18 cellular contexts compared by ENCODE assay signal in the genomic region with DNA sequence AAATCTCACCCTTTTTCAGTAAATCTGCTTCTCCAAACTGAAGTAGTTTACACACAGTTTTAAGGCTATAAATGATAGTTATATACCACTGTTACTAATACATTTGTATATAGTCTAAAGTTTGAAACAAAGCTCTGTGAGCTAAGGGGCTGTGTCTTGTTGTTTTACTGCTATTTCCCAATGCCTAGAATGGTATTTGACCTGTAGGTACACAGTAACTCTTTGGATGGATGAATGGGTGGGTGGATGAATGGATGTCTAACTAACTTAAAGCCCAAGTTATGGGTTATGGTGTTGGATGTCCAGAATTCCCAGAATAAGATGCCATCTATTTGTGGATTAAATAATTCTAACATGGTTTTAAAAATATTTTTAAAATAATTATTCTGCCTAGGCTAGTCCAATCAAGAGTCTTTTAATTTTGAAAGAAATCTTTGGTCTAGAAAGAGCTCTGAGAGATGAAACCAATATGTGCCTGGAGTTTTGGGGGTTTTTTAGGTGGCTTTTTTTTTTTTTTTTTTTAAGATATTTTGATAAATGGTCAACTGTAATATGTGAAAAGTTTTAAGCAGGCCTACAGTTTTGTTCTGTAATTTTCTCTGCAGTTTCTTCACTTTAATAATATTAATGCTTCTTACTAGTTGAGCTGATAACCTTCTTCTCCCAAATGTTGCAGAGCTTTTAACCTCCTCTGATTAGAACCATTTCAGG. TPM values are rescaled to one million over a fixed set of nuclear protein-coding genes. Genes with fewer than 3 reads are reported as not detected.
"Had no signal": no experiment of that assay in that cellular context is flagged by ENCODE, and none has a peak within 500 bp of the region (broad histone marks: within the 10 kb centered on the region; RNA-seq: fewer than 3 reads in every experiment).

No MANE protein-coding gene starts in this region.

- H3K27me3 ChIP-seq: gastroesophageal sphincter, neural progenitor cell, spleen had no signal

- H3K79me2 ChIP-seq: parathyroid adenoma had no signal

- H2AFZ ChIP-seq: neural progenitor cell, parathyroid adenoma had no signal

- ATAC-seq: activated CD4-positive, alpha-beta T cell treated with anti-CD3 and anti-CD28 coated beads for 36 hours; activated CD8-positive, alpha-beta T cell treated with anti-CD3 and anti-CD28 coated beads, Interleukin-2, amount 10 ng/mL, durations not matched to agents 7 days and 5 days; gastroesophageal sphincter had no signal

- H3K9ac ChIP-seq: neural progenitor cell, parathyroid adenoma had no signal

- H3K4me3 Mint-ChIP-seq: activated CD4-positive, alpha-beta T cell treated with anti-CD3 and anti-CD28 coated beads for 36 hours; activated CD8-positive, alpha-beta T cell treated with anti-CD3 and anti-CD28 coated beads, Interleukin-2, amount 10 ng/mL, durations not matched to agents 7 days and 5 days; activated T-helper 1 cell treated with anti-CD3 and anti-CD28 coated beads, Interleukin-12 subunit alpha, Interleukin-12 subunit beta, Interleukin-2, Interleukin-4 antibody, amounts not matched to agents 30 ng/mL and 10 ng/mL and 1 ng/mL, durations not matched to agents 14 hours and 24 hours and 36 hours; neural progenitor cell; stimulated activated naive B cell treated with anti-CD40 and anti-IgM and Interleukin-4, amounts not matched to agents 10 μg/mL and 1 μg/mL and 100 μg/mL, for 72 hours; type B pancreatic cell had no signal

- H3K9me3 ChIP-seq: gastroesophageal sphincter, spleen had no signal

- H3K27me3 Mint-ChIP-seq: activated CD4-positive, alpha-beta T cell treated with anti-CD3 and anti-CD28 coated beads for 36 hours; stimulated activated naive B cell treated with anti-CD40 and anti-IgM and Interleukin-4, amounts not matched to agents 10 μg/mL and 1 μg/mL and 100 μg/mL, for 72 hours; type B pancreatic cell had no signal

- H3K27ac ChIP-seq: epithelial cell of prostate, gastroesophageal sphincter, neural progenitor cell, parathyroid adenoma, VCaP had no signal

- H3K4me1 Mint-ChIP-seq: activated CD4-positive, alpha-beta T cell treated with anti-CD3 and anti-CD28 coated beads for 36 hours; neural progenitor cell had no signal

- H3K27ac Mint-ChIP-seq: activated CD4-positive, alpha-beta T cell treated with anti-CD3 and anti-CD28 coated beads for 36 hours; activated CD8-positive, alpha-beta T cell treated with anti-CD3 and anti-CD28 coated beads, Interleukin-2, amount 10 ng/mL, durations not matched to agents 7 days and 5 days; activated T-helper 1 cell treated with anti-CD3 and anti-CD28 coated beads, Interleukin-12 subunit alpha, Interleukin-12 subunit beta, Interleukin-2, Interleukin-4 antibody, amounts not matched to agents 30 ng/mL and 10 ng/mL and 1 ng/mL, durations not matched to agents 14 hours and 24 hours and 36 hours; neural progenitor cell; stimulated activated naive B cell treated with anti-CD40 and anti-IgM and Interleukin-4, amounts not matched to agents 10 μg/mL and 1 μg/mL and 100 μg/mL, for 72 hours; type B pancreatic cell had no signal

- H3K4me3 ChIP-seq: gastroesophageal sphincter, neural progenitor cell, spleen had no signal

- H3K4me1 ChIP-seq: neural progenitor cell had no signal

- H3K4me2 ChIP-seq: neural progenitor cell had no signal

- H3K9me3 Mint-ChIP-seq: activated T-helper 1 cell treated with anti-CD3 and anti-CD28 coated beads, Interleukin-12 subunit alpha, Interleukin-12 subunit beta, Interleukin-2, Interleukin-4 antibody, amounts not matched to agents 30 ng/mL and 10 ng/mL and 1 ng/mL, durations not matched to agents 14 hours and 24 hours and 36 hours; neural progenitor cell; stimulated activated naive B cell treated with anti-CD40 and anti-IgM and Interleukin-4, amounts not matched to agents 10 μg/mL and 1 μg/mL and 100 μg/mL, for 72 hours; type B pancreatic cell had no signal

- DNase-seq: activated CD4-positive, alpha-beta T cell treated with anti-CD3 and anti-CD28 coated beads for 36 hours; activated CD8-positive, alpha-beta T cell treated with anti-CD3 and anti-CD28 coated beads, Interleukin-2, amount 10 ng/mL, durations not matched to agents 7 days and 5 days; activated naive CD4-positive, alpha-beta T cell; caudate nucleus; cortex of kidney; effector memory CD4-positive, alpha-beta T cell; spleen; stimulated activated CD4-positive, alpha-beta T cell treated with anti-CD3 and anti-CD28 coated beads, Interleukin-2, amount 100 ng/mL, for 24 hours; stimulated activated naive B cell treated with anti-CD40 and anti-IgM and Interleukin-4, amounts not matched to agents 10 μg/mL and 1 μg/mL and 100 μg/mL, for 72 hours had no signal

RNA-seq across cellular contexts. Expression of gene OMG, which starts 45.3 kb away (rescaled TPM):
- total RNA-seq: gastroesophageal sphincter, kidney epithelial cell, lower leg skin had no signal
